ENCODE assay signal across 17 cellular contexts in the genomic region with DNA sequence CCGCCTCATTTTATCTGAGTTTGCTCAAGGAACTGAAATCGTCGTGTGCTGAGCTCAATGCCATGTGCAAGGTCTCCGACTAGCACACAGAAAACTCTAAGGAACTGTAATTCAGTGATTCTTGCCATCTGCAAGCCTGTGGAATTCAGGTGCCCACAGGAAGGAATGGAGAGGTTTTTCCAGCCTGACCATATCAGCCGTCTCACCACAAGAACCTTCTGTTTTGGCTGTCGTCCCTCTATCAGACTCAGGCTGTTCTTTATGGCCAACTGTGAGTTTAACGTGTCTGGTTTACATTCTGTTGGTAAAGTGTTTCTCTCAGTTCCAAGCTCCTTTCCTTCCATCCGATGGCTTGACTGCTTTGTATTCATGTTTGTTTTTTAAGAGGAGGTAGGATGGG.
DNase-seq lines count a peak whose midpoint lies in the region; ATAC-seq and TF ChIP-seq lines count a peak whose summit lies in the region.
"Had no signal": no experiment of that assay in that cellular context is flagged by ENCODE, and none has a peak within 500 bp of the region (broad histone marks: within the 10 kb centered on the region; RNA-seq: fewer than 3 reads in every experiment).

No MANE protein-coding gene starts in this region.

- H3K9me3 ChIP-seq in MG63: peaks cover 6% of the 10 kb centered on the region; the same call in 1 of the 2 replicates
- H3K9me3 ChIP-seq: upper lobe of right lung had no signal

- no peak overlapping the region for H3K4me3 ChIP-seq in MG63
- H3K4me3 ChIP-seq: lung, upper lobe of right lung had no signal

- no peaks in the 10 kb centered on the region for H3K27me3 ChIP-seq in MG63
- H3K27me3 ChIP-seq: upper lobe of right lung had no signal

- no peaks in the 10 kb centered on the region for H3K36me3 ChIP-seq in MG63
- H3K36me3 ChIP-seq: upper lobe of right lung had no signal

- no peak for ATAC-seq in HG02840 (IDR thresholded peaks at IDR 0.05; ENCODE audit: low FRiP score, unreplicated experiment)
- ATAC-seq in HG03342 (IDR thresholded peaks at IDR 0.05; ENCODE audit: unreplicated experiment): no peak
- ATAC-seq: upper lobe of right lung had no signal

- peaks cover 9% of the 10 kb centered on the region for H3K27me3 Mint-ChIP-seq in nephron progenitor cell (ENCODE audit: low read depth, poor library complexity)
- H3K27me3 Mint-ChIP-seq: activated CD4-positive, alpha-beta memory T cell treated with anti-CD3 and anti-CD28 coated beads for 36 hours; central memory CD8-positive, alpha-beta T cell had no signal

- H3K9me3 Mint-ChIP-seq in nephron progenitor cell: no peaks in the 10 kb centered on the region
- H3K9me3 Mint-ChIP-seq: activated CD4-positive, alpha-beta memory T cell treated with anti-CD3 and anti-CD28 coated beads for 36 hours had no signal

- peak overlapping the region; percentile 74 for H3K27ac Mint-ChIP-seq in nephron progenitor cell
- H3K27ac Mint-ChIP-seq: activated CD4-positive, alpha-beta memory T cell treated with anti-CD3 and anti-CD28 coated beads for 36 hours had no signal

- H3K4me3 Mint-ChIP-seq in nephron progenitor cell: no peak overlapping the region
- H3K4me3 Mint-ChIP-seq: activated CD4-positive, alpha-beta memory T cell treated with anti-CD3 and anti-CD28 coated beads for 36 hours; central memory CD8-positive, alpha-beta T cell had no signal

- peak; percentile 28 for DNase-seq in AG08395 (ENCODE audit: low spot score)
- peak; percentile 79 for DNase-seq in M059J (ENCODE audit: low read depth)
- DNase-seq in cerebellar cortex (ENCODE audit: low spot score): peak; percentile 86
- DNase-seq in nephron progenitor cell: no peak
- DNase-seq in MG63: no peak
- DNase-seq in epidermal melanocyte (ENCODE audit: insufficient read length, low spot score): no peak
- DNase-seq: activated CD4-positive, alpha-beta memory T cell treated with anti-CD3 and anti-CD28 coated beads for 36 hours; activated gamma-delta T cell; DMS79; NCI-H1694; NCI-H524 treated with DMSO at 0.1 percent for 48 hours; T1000; upper lobe of right lung had no signal

- peaks cover 37% of the 10 kb centered on the region for H3K4me1 Mint-ChIP-seq in nephron progenitor cell
- H3K4me1 Mint-ChIP-seq: central memory CD8-positive, alpha-beta T cell had no signal

- H3K36me3 Mint-ChIP-seq in nephron progenitor cell (ENCODE audit: low read depth): no peaks in the 10 kb centered on the region
- H3K36me3 Mint-ChIP-seq: activated CD4-positive, alpha-beta memory T cell treated with anti-CD3 and anti-CD28 coated beads for 36 hours had no signal

- no peak for TF ChIP-seq CTCF in nephron progenitor cell (IDR thresholded peaks at IDR 0.05)

Comparison
In these comparisons a context has a peak if more than half of its experiments do, and no peak if none do; other contexts are left out.
1. DNase-seq: peak in AG08395 (single experiment), M059J (single experiment) and cerebellar cortex (single experiment); none in nephron progenitor cell (single experiment), MG63 (single experiment) and epidermal melanocyte (single experiment).